ENCODE assay signal across 18 cellular contexts in the genomic region with DNA sequence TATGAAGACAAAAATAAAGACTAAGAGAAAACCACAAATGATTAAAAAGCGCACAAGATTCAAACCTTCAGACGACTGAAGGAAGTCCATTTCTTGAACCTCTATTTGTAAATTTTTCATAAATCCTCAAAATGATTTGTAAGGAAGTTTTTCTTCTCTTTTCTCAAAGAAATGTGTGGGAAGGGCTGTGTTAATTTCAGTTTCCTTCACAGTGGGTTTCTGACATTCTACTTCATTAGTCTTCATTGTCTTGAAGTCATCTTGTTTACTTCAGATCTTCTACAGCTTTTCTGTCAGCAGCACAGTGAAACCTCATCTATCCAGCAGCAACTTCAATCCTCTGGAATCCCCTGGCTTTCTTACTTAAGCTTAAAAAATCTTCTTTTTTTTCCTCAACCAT.
DNase-seq lines count a peak whose midpoint lies in the region; ATAC-seq and TF ChIP-seq lines count a peak whose summit lies in the region.
"Had no signal": no experiment of that assay in that cellular context is flagged by ENCODE, and none has a peak within 500 bp of the region (broad histone marks: within the 10 kb centered on the region; RNA-seq: fewer than 3 reads in every experiment).

No MANE protein-coding gene starts in this region.

- TF ChIP-seq CTCF in GM10266 (IDR thresholded peaks at IDR 0.05; ENCODE audit: control insufficient read depth, insufficient read depth, low read depth, missing control alignments) (no peak), GM13976 (IDR thresholded peaks at IDR 0.05; ENCODE audit: borderline replicate concordance, control extremely low read depth, extremely low read depth, insufficient read depth, missing control alignments) (no peak), GM13977 (IDR thresholded peaks at IDR 0.05; ENCODE audit: extremely low read depth, insufficient read depth, missing control alignments) (no peak)

- H3K36me3 Mint-ChIP-seq in activated T-helper 2 cell treated with anti-CD3 and anti-CD28 coated beads, Interferon-gamma antibody, Interleukin-2, Interleukin-4, amounts not matched to agents 10 μg/mL and 5 μg/mL and 100 μg/mL, durations not matched to agents 14 hours and 24 hours and 36 hours (ENCODE audit: low read depth): no peaks in the 10 kb centered on the region
- H3K36me3 Mint-ChIP-seq in stimulated activated naive B cell treated with anti-CD40 and anti-IgM and Interleukin-4, amounts not matched to agents 10 μg/mL and 1 μg/mL and 100 μg/mL, for 72 hours: peaks cover 9 to 12% of the 10 kb centered on the region in 2 donors

- no peak for ATAC-seq in stimulated activated naive B cell treated with anti-CD40 and anti-IgM and Interleukin-4, amounts not matched to agents 10 μg/mL and 1 μg/mL and 100 μg/mL, for 72 hours (replicated peaks)
- ATAC-seq in GM18517 (IDR thresholded peaks at IDR 0.05; ENCODE audit: unreplicated experiment): no peak
- ATAC-seq: HCT116, K562 had no signal

- peaks cover 11% of the 10 kb centered on the region for H3K9me3 Mint-ChIP-seq in activated T-helper 2 cell treated with anti-CD3 and anti-CD28 coated beads, Interferon-gamma antibody, Interleukin-2, Interleukin-4, amounts not matched to agents 10 μg/mL and 5 μg/mL and 100 μg/mL, durations not matched to agents 14 hours and 24 hours and 36 hours
- peaks cover 5 to 6% of the 10 kb centered on the region in 2 donors for H3K9me3 Mint-ChIP-seq in stimulated activated naive B cell treated with anti-CD40 and anti-IgM and Interleukin-4, amounts not matched to agents 10 μg/mL and 1 μg/mL and 100 μg/mL, for 72 hours
- H3K9me3 Mint-ChIP-seq: CD4-positive, alpha-beta T cell had no signal

- H3K4me3 Mint-ChIP-seq in activated T-helper 2 cell treated with anti-CD3 and anti-CD28 coated beads, Interferon-gamma antibody, Interleukin-2, Interleukin-4, amounts not matched to agents 10 μg/mL and 5 μg/mL and 100 μg/mL, durations not matched to agents 14 hours and 24 hours and 36 hours (ENCODE audit: low read depth): no peak overlapping the region
- peak overlapping the region; percentile 7 to 25 for H3K4me3 Mint-ChIP-seq in stimulated activated naive B cell treated with anti-CD40 and anti-IgM and Interleukin-4, amounts not matched to agents 10 μg/mL and 1 μg/mL and 100 μg/mL, for 72 hours
- H3K4me3 Mint-ChIP-seq: CD4-positive, alpha-beta T cell; HFFc6 had no signal

- intact Hi-C loops in activated T-helper 2 cell treated with anti-CD3 and anti-CD28 coated beads, Interferon-gamma antibody, Interleukin-2, Interleukin-4, amounts not matched to agents 10 μg/mL and 5 μg/mL and 100 μg/mL, durations not matched to agents 14 hours and 24 hours and 36 hours (cut with micrococcal nuclease): no loop called here

- peak overlapping the region; percentile 13 for H3K27ac Mint-ChIP-seq in activated T-helper 2 cell treated with anti-CD3 and anti-CD28 coated beads, Interferon-gamma antibody, Interleukin-2, Interleukin-4, amounts not matched to agents 10 μg/mL and 5 μg/mL and 100 μg/mL, durations not matched to agents 14 hours and 24 hours and 36 hours
- H3K27ac Mint-ChIP-seq in stimulated activated naive B cell treated with anti-CD40 and anti-IgM and Interleukin-4, amounts not matched to agents 10 μg/mL and 1 μg/mL and 100 μg/mL, for 72 hours: peak overlapping the region; percentile 88
- H3K27ac Mint-ChIP-seq: CD4-positive, alpha-beta T cell; HFFc6 had no signal

- in situ Hi-C loops in GM13976 (cut with MboI; ENCODE audit: low sequenced_read_pairs, unreplicated experiment) (no loop called here), GM13977 (cut with MboI; ENCODE audit: low pct_unique_long_range_greater_than_20kb, low sequenced_read_pairs, unreplicated experiment) (no loop called here)

- H3K4me1 Mint-ChIP-seq in activated T-helper 2 cell treated with anti-CD3 and anti-CD28 coated beads, Interferon-gamma antibody, Interleukin-2, Interleukin-4, amounts not matched to agents 10 μg/mL and 5 μg/mL and 100 μg/mL, durations not matched to agents 14 hours and 24 hours and 36 hours (ENCODE audit: low read depth): peaks cover 14% of the 10 kb centered on the region
- H3K4me1 Mint-ChIP-seq in stimulated activated naive B cell treated with anti-CD40 and anti-IgM and Interleukin-4, amounts not matched to agents 10 μg/mL and 1 μg/mL and 100 μg/mL, for 72 hours: peaks cover 36 to 60% of the 10 kb centered on the region in 2 donors

- H3K27me3 Mint-ChIP-seq in activated T-helper 2 cell treated with anti-CD3 and anti-CD28 coated beads, Interferon-gamma antibody, Interleukin-2, Interleukin-4, amounts not matched to agents 10 μg/mL and 5 μg/mL and 100 μg/mL, durations not matched to agents 14 hours and 24 hours and 36 hours (ENCODE audit: low read depth): no peaks in the 10 kb centered on the region
- no peaks in the 10 kb centered on the region for H3K27me3 Mint-ChIP-seq in stimulated activated naive B cell treated with anti-CD40 and anti-IgM and Interleukin-4, amounts not matched to agents 10 μg/mL and 1 μg/mL and 100 μg/mL, for 72 hours
- H3K27me3 Mint-ChIP-seq: CD4-positive, alpha-beta T cell had no signal

- DNase-seq in GM10266 (ENCODE audit: extremely low spot score): peak; percentile 44
- DNase-seq in GM13976 (ENCODE audit: low spot score): peak; percentile 36
- DNase-seq in activated T-helper 2 cell treated with anti-CD3 and anti-CD28 coated beads, Interferon-gamma antibody, Interleukin-2, Interleukin-4, amounts not matched to agents 10 μg/mL and 5 μg/mL and 100 μg/mL, durations not matched to agents 14 hours and 24 hours and 36 hours (ENCODE audit: low spot score): no peak
- DNase-seq in stimulated activated naive B cell treated with anti-CD40 and anti-IgM and Interleukin-4, amounts not matched to agents 10 μg/mL and 1 μg/mL and 100 μg/mL, for 72 hours: no peak
- DNase-seq in GM13977 (ENCODE audit: low spot score): no peak
- no peak for DNase-seq in NCI-H187 treated with DMSO at 0.1 percent for 48 hours (lab: John Stamatoyannopoulos, UW)
- DNase-seq: ACHN; BE2C; C1 segment of cervical spinal cord; Caco-2; CD4-positive, alpha-beta T cell; GOT3; H7; HFFc6; IMR-90 had no signal

Comparison
In these comparisons a context has a peak if more than half of its experiments do, and no peak if none do; other contexts are left out.
1. DNase-seq: peak in GM10266 (single experiment) and GM13976 (single experiment); none in activated T-helper 2 cell treated with anti-CD3 and anti-CD28 coated beads, Interferon-gamma antibody, Interleukin-2, Interleukin-4, amounts not matched to agents 10 μg/mL and 5 μg/mL and 100 μg/mL, durations not matched to agents 14 hours and 24 hours and 36 hours (single experiment), stimulated activated naive B cell treated with anti-CD40 and anti-IgM and Interleukin-4, amounts not matched to agents 10 μg/mL and 1 μg/mL and 100 μg/mL, for 72 hours (single experiment), GM13977 (single experiment) and NCI-H187 treated with DMSO at 0.1 percent for 48 hours (single experiment).